ENCODE assay signal across 9 cellular contexts in the genomic region with DNA sequence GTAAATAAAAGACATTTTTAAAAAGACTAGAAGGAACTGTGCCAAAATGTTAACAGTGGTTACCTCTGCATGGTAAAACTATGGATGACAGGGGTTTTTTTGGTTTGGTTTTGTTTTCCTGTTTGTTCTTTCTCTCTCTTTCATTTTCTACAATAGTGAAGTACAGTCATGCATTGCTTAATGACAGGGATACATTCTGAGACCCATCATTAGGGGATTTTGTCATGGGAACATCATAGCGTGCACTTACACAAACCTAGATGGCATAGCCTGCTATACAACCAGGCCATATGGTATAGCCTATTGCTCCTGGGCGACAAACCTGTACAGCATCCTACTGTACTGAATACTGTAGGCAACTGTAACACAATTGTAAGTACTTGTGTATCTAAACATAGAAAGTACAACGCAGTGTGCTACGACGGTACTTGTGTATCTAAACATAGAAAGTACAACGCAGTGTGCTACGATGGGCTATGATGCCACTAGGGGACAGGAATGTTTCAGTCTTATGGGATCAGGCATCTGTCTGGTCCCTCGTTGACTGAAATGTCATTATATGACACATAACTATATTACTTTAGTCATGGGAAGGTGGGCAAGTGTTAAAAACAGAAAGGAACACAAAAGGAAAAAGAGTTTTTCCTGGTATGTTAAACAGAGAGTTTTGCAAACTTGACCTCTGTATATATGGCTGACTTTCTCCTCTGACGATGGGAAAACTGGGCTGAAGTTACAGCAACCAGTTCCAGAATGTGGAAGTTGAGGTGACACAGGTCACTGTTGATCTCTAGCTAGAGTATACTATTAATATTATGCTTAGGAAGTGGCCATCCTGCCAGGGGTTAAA. TPM values are rescaled to one million over a fixed set of nuclear protein-coding genes. Genes with fewer than 3 reads are reported as not detected.
DNase-seq lines count a peak whose midpoint lies in the region; ATAC-seq and TF ChIP-seq lines count a peak whose summit lies in the region.
"Had no signal": no experiment of that assay in that cellular context is flagged by ENCODE, and none has a peak within 500 bp of the region (broad histone marks: within the 10 kb centered on the region; RNA-seq: fewer than 3 reads in every experiment).

No MANE protein-coding gene starts in this region.

- in situ Hi-C loops in Panc1 (cut with HindIII; ENCODE audit: low pct_unique_long_range_greater_than_20kb, low sequenced_read_pairs) = no loop called here

- H3K27ac ChIP-seq in Panc1 (ENCODE audit: low read length) = no peak overlapping the region
- H3K27ac ChIP-seq: KMS-11 had no signal

- ATAC-seq in GM18868 (IDR thresholded peaks at IDR 0.05; ENCODE audit: unreplicated experiment) (peak; percentile 88), GM21786 (IDR thresholded peaks at IDR 0.05; ENCODE audit: unreplicated experiment) (peak; percentile 66), Panc1 (no peak), mucosa of descending colon (peak; percentile 25)

- H3K9me3 ChIP-seq in Panc1 (ENCODE audit: control insufficient read depth, insufficient read depth, low read depth, low read length) (no peaks in the 10 kb centered on the region), mucosa of descending colon (no peaks in the 10 kb centered on the region)

- no TSS peak for BruUV-seq in Panc1 (replicated peaks; lab: Mats Ljungman, UMichigan)

- CTCF ChIA-PET in Panc1 (lab: Charles Lee) = no interaction called here

- intact Hi-C loops in Panc1 (cut with micrococcal nuclease; ENCODE audit: unreplicated experiment) (no loop called here), mucosa of descending colon (cut with DNase I, micrococcal nuclease) (no loop called here)

- H3K4me1 ChIP-seq in Panc1 (ENCODE audit: control insufficient read depth, insufficient read depth, low read length) = no peaks in the 10 kb centered on the region
- H3K4me1 ChIP-seq in mucosa of descending colon (ENCODE audit: low read depth) = no peaks in the 10 kb centered on the region

- POLR2A ChIA-PET in Panc1 (lab: Charles Lee) = no interaction called here

- TF ChIP-seq CTCF in Panc1 (IDR thresholded peaks at IDR 0.05) (0 out of 2 replicates have a peak, but pooled peaks have one; percentile 19), mucosa of descending colon (IDR thresholded peaks at IDR 0.05) (no peak)

- DNase-seq in Panc1 (ENCODE audit: low read depth, low spot score) (no peak), mucosa of descending colon (no peak), inferior parietal cortex (ENCODE audit: extremely low spot score) (no peak), DMS114 treated with DMSO at 0.1 percent for 48 hours (lab: John Stamatoyannopoulos, UW; ENCODE audit: unreplicated experiment) (no peak)
- no peak for DNase-seq in stimulated activated naive CD4-positive, alpha-beta T cell treated with Interleukin-2 at 50 U/mL for 16 hours (lab: John Stamatoyannopoulos, UW)
- DNase-seq: HCEC 1CT had no signal

- H3K4me3 ChIP-seq in Panc1 (ENCODE audit: low read depth in 2 of 2, low read length in 2 of 2) = no peak overlapping the region
- no peak overlapping the region for H3K4me3 ChIP-seq in mucosa of descending colon

- H3K36me3 ChIP-seq in Panc1 (ENCODE audit: control insufficient read depth, insufficient read depth, low read length) (no peaks in the 10 kb centered on the region), mucosa of descending colon (ENCODE audit: low read depth) (no peaks in the 10 kb centered on the region)

- no peaks in the 10 kb centered on the region for H3K27me3 ChIP-seq in Panc1 (ENCODE audit: control insufficient read depth, insufficient read depth, low read length)

RNA-seq across cellular contexts. Expression of a gene that starts 7.4 kb away (rescaled TPM):
- 3.5 TPM for total RNA-seq in Panc1 (2021; ENCODE audit: unreplicated experiment)
- polyA plus RNA-seq in Panc1 (2012; ENCODE audit: insufficient read length) = 1.7 TPM
- total RNA-seq in mucosa of descending colon = 10 to 100 TPM in 1 of 3 donors, 1 to 10 TPM in 2; 6.4 to 32.6 (median 8.9) TPM
